In the genomic region with DNA sequence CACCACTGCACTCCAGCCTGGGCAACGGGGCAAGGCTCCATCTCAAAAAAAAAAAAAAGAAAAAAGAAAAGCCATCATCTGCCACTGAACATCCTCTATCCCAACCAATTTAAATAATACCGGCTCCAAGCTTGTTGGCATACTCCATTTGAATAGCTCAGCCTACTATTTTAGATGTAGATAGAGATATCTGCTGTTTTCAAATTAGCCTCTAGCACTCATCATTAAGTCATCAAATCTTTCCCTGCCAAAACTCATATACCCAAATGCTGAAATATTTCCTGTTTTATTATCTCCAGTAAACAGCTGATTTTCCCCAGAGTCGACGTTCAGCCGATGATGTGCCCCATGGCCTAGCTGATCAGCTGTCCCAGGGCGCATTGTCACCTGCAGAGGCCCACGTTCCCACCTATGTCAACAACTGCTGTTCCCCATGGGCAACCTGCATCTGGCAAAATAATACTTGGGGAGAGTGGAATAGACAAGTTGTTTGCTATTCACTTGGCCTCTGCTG, we compare ENCODE assay signal across 19 cellular contexts.
"Had no signal": no experiment of that assay in that cellular context is flagged by ENCODE, and none has a peak within 500 bp of the region (broad histone marks: within the 10 kb centered on the region; RNA-seq: fewer than 3 reads in every experiment).

No MANE protein-coding gene starts in this region.

- H3K9ac ChIP-seq: parathyroid adenoma had no signal

- H3K27ac Mint-ChIP-seq: activated naive CD8-positive, alpha-beta T cell; naive B cell; stimulated activated naive CD8-positive, alpha-beta T cell treated with anti-CD3 and anti-CD28 coated beads, Interleukin-15, Interleukin-2, amounts not matched to agents 100 ng/mL and 50 ng/mL, for 24 hours; WTC11 had no signal

- H3K4me1 Mint-ChIP-seq: naive B cell had no signal

- H3K4me1 ChIP-seq: adrenal gland, breast epithelium, colonic mucosa, esophagus muscularis mucosa, gastroesophageal sphincter, heart right ventricle, lower lobe of right lung, parathyroid adenoma, tibial artery had no signal

- H2AFZ ChIP-seq: parathyroid adenoma had no signal

- H3K27me3 ChIP-seq: adrenal gland, breast epithelium, colonic mucosa, esophagus muscularis mucosa had no signal

- DNase-seq: activated gamma-delta T cell treated with Interleukin-2 at 50 U/mL for 16 hours; activated T-cell treated with anti-CD3 and anti-CD28 coated beads, Interleukin-2, amount 50 U/mL, for 1 hour; adrenal gland; colonic mucosa; heart right ventricle; lower lobe of right lung; naive B cell; nucleus accumbens; right cardiac atrium; stimulated activated CD4-positive, alpha-beta T cell treated with anti-CD3 and anti-CD28 coated beads, Interleukin-12 subunit alpha, Interleukin-12 subunit beta, amount 100 ng/mL, for 4 hours; tibial artery had no signal

- H3K4me3 Mint-ChIP-seq: activated naive CD8-positive, alpha-beta T cell; naive B cell; stimulated activated naive CD8-positive, alpha-beta T cell treated with anti-CD3 and anti-CD28 coated beads, Interleukin-15, Interleukin-2, amounts not matched to agents 100 ng/mL and 50 ng/mL, for 24 hours; WTC11 had no signal

- ATAC-seq: gastroesophageal sphincter, heart right ventricle, left lobe of liver, lower lobe of right lung, right cardiac atrium, WTC11 had no signal

- H3K36me3 ChIP-seq: adrenal gland, breast epithelium, colonic mucosa, esophagus muscularis mucosa, gastroesophageal sphincter, heart right ventricle, lower lobe of right lung, tibial artery had no signal

- H3K4me3 ChIP-seq: adrenal gland, breast epithelium, colonic mucosa, esophagus muscularis mucosa, gastroesophageal sphincter, heart right ventricle, lower lobe of right lung, tibial artery had no signal

- H3K9me3 Mint-ChIP-seq: stimulated activated naive CD8-positive, alpha-beta T cell treated with anti-CD3 and anti-CD28 coated beads, Interleukin-15, Interleukin-2, amounts not matched to agents 100 ng/mL and 50 ng/mL, for 24 hours had no signal

- H3K36me3 Mint-ChIP-seq: WTC11 had no signal

- H3K27ac ChIP-seq: adrenal gland, breast epithelium, colonic mucosa, esophagus muscularis mucosa, gastroesophageal sphincter, heart right ventricle, lower lobe of right lung, parathyroid adenoma, tibial artery had no signal

- H3K9me3 ChIP-seq: adrenal gland, breast epithelium, colonic mucosa, esophagus muscularis mucosa, gastroesophageal sphincter, heart right ventricle, lower lobe of right lung, tibial artery had no signal

- H3K79me2 ChIP-seq: parathyroid adenoma had no signal
